Comparison of ENCODE assay signal across 17 cellular contexts in genomic region chr15:68808091-68808490, GRCh38. TPM values are rescaled to one million over a fixed set of nuclear protein-coding genes. Genes with fewer than 3 reads are reported as not detected.
DNase-seq lines count a peak whose midpoint lies in the region; ATAC-seq and TF ChIP-seq lines count a peak whose summit lies in the region.
"Had no signal": no experiment of that assay in that cellular context is flagged by ENCODE, and none has a peak within 500 bp of the region (broad histone marks: within the 10 kb centered on the region; RNA-seq: fewer than 3 reads in every experiment).

No MANE protein-coding gene starts in this region.

- TF ChIP-seq CTCF in A673 (conservative IDR thresholded peaks at IDR 0.05; ENCODE audit: low read depth, low read length) = no peak
- no peak for TF ChIP-seq CTCF in coronary artery (IDR thresholded peaks at IDR 0.05)
- no peak for TF ChIP-seq CTCF in nephron (IDR thresholded peaks at IDR 0.05; ENCODE audit: unreplicated experiment in 3 of 3)
- no peak for TF ChIP-seq CTCF in Peyer's patch (IDR thresholded peaks at IDR 0.05)
- no peak for TF ChIP-seq CTCF in SK-N-SH (IDR thresholded peaks at IDR 0.05)

- no peak for TF ChIP-seq POLR2A in Peyer's patch (IDR thresholded peaks at IDR 0.05)

- intact Hi-C loops in A673 (cut with micrococcal nuclease; ENCODE audit: unreplicated experiment) = no loop called here
- intact Hi-C loops in CD4-positive, alpha-beta memory T cell (cut with micrococcal nuclease) = no loop called here

- ATAC-seq in GM18868 (IDR thresholded peaks at IDR 0.05; ENCODE audit: unreplicated experiment) (no peak), GM19455 (IDR thresholded peaks at IDR 0.05; ENCODE audit: unreplicated experiment) (no peak)
- ATAC-seq: activated CD4-positive, CD25-positive, alpha-beta regulatory T cell treated with anti-CD3 and anti-CD28 coated beads, Interleukin-2, amount 50 U/mL, for 24 hours; K562 had no signal

- no peak overlapping the region for H2AFZ ChIP-seq in SK-N-SH (ENCODE audit: low read depth)

- H3K4me3 Mint-ChIP-seq in CD4-positive, alpha-beta memory T cell = peak overlapping the region in 2 of 8 donors; percentile 11 to 62
- no peak overlapping the region for H3K4me3 Mint-ChIP-seq in nephron
- H3K4me3 Mint-ChIP-seq: stimulated activated naive CD8-positive, alpha-beta T cell treated with anti-CD3 and anti-CD28 coated beads, Interleukin-15, Interleukin-2, amounts not matched to agents 100 ng/mL and 50 ng/mL, for 24 hours; T-helper 1 cell treated with Interleukin-12 subunit alpha and Interleukin-12 subunit beta and Interleukin-4 antibody, amounts not matched to agents 30 μg/mL and 1 μg/mL, for 36 hours had no signal

- no peak overlapping the region for H3K9ac ChIP-seq in SK-N-SH

- H3K9me3 Mint-ChIP-seq in CD4-positive, alpha-beta memory T cell = peaks cover 0 to 2% (median 0%) of the 10 kb centered on the region in 8 donors
- H3K9me3 Mint-ChIP-seq in nephron = no peaks in the 10 kb centered on the region
- H3K9me3 Mint-ChIP-seq: stimulated activated naive CD8-positive, alpha-beta T cell treated with anti-CD3 and anti-CD28 coated beads, Interleukin-15, Interleukin-2, amounts not matched to agents 100 ng/mL and 50 ng/mL, for 24 hours; T-helper 1 cell treated with Interleukin-12 subunit alpha and Interleukin-12 subunit beta and Interleukin-4 antibody, amounts not matched to agents 30 μg/mL and 1 μg/mL, for 36 hours had no signal

- H3K79me2 ChIP-seq in SK-N-SH (ENCODE audit: insufficient read depth) = peaks cover 98% of the 10 kb centered on the region

- peaks cover 16 to 44% of the 10 kb centered on the region in 2 donors for H3K36me3 Mint-ChIP-seq in CD4-positive, alpha-beta memory T cell
- H3K36me3 Mint-ChIP-seq in nephron (ENCODE audit: low read depth) = peaks cover 29% of the 10 kb centered on the region

- CTCF ChIA-PET in A673 (lab: Charles Lee) = no interaction called here
- CTCF ChIA-PET in CD4-positive, alpha-beta memory T cell (lab: Charles Lee; ENCODE audit: partially characterized antibody) = interaction anchor here (1.2 to 2.4 kb wide), 3 partner anchors 8 to 26 kb away, joined by 3 to 6 read pairs (median 4); no protein-coding TSS in a partner anchor
- CTCF ChIA-PET in SK-N-SH (lab: Yijun Ruan, JAX) = interaction anchor here (0.9 to 2.5 kb wide), 3 partner anchors 8 to 67 kb away, joined by 4 to 12 read pairs (median 10); no protein-coding TSS in a partner anchor

- DNase-seq in A673 (ENCODE audit: low spot score) = no peak
- no peak for DNase-seq in CD4-positive, alpha-beta memory T cell
- peak; percentile 38 for DNase-seq in coronary artery (ENCODE audit: low spot score)
- no peak for DNase-seq in Peyer's patch
- DNase-seq in SK-N-SH = no peak
- DNase-seq: cerebellar nuclear complex, erythroblast, mesendoderm, NCI-H1105, occipital lobe had no signal

- H3K4me2 ChIP-seq in SK-N-SH = no peak overlapping the region

- no TSS peak for BruUV-seq in A673 (replicated peaks; lab: Mats Ljungman, UMichigan)

- H3K9me2 ChIP-seq in SK-N-SH = no peaks in the 10 kb centered on the region

- no peaks in the 10 kb centered on the region for H3K27me3 Mint-ChIP-seq in CD4-positive, alpha-beta memory T cell
- no peaks in the 10 kb centered on the region for H3K27me3 Mint-ChIP-seq in nephron (ENCODE audit: low read depth)
- H3K27me3 Mint-ChIP-seq: stimulated activated naive CD8-positive, alpha-beta T cell treated with anti-CD3 and anti-CD28 coated beads, Interleukin-15, Interleukin-2, amounts not matched to agents 100 ng/mL and 50 ng/mL, for 24 hours had no signal

- H3K4me1 Mint-ChIP-seq in CD4-positive, alpha-beta memory T cell = peaks cover 57 to 92% (median 76%) of the 10 kb centered on the region in 4 donors
- peaks cover 69% of the 10 kb centered on the region for H3K4me1 Mint-ChIP-seq in nephron

- POLR2A ChIA-PET in A673 (lab: Charles Lee; ENCODE audit: low non-redundant PET) (interaction anchor here (0.9 kb wide), 1 partner anchor 12 kb away, joined by 5 read pairs; no protein-coding TSS in a partner anchor), SK-N-SH (lab: Yijun Ruan, JAX) (interaction anchor here (1.2 kb wide), 1 partner anchor 10 kb away, joined by 4 read pairs; no protein-coding TSS in a partner anchor)
- POLR2A ChIA-PET in CD4-positive, alpha-beta memory T cell (lab: Charles Lee; ENCODE audit: partially characterized antibody) = interaction anchor here (0.8 to 3.1 kb wide), 3 partner anchors 10 to 13 kb away, joined by 3 to 18 read pairs (median 3); partner anchors contain the start of gene ANP32A

- H3K27me3 ChIP-seq in A673 (replicated peaks; ENCODE audit: insufficient read depth, low read depth, low read length, poor library complexity) (no peaks in the 10 kb centered on the region), Peyer's patch (no peaks in the 10 kb centered on the region), SK-N-SH (ENCODE audit: insufficient read depth) (no peaks in the 10 kb centered on the region)
- no peaks in the 10 kb centered on the region for H3K27me3 ChIP-seq in CD4-positive, alpha-beta memory T cell (ENCODE audit: insufficient read depth, low read length)

- WGBS in SK-N-SH (ENCODE audit: low lambda C conversion rate) = 46% methylated on average over 2 of the region's 2 CpGs

- no peak for TF ChIP-seq RAD21 in SK-N-SH (IDR thresholded peaks at IDR 0.05; ENCODE audit: low read length)

- H4K20me1 ChIP-seq in SK-N-SH (ENCODE audit: insufficient read depth) = peaks cover 88% of the 10 kb centered on the region

- H3K4me1 ChIP-seq in A673 (ENCODE audit: insufficient read depth, low read length, poor library complexity, severe bottlenecking) (peaks cover 13% of the 10 kb centered on the region), Peyer's patch (peaks cover 0 to 24% (median 0%) of the 10 kb centered on the region in 4 donors), SK-N-SH (ENCODE audit: control insufficient read depth in 1 of 2, insufficient read depth in 2 of 2, low read depth in 1 of 2, low read length in 1 of 2) (peaks cover 6 to 60% of the 10 kb centered on the region in 2 experiments; a peak in 3 of 4 replicates)
- H3K4me1 ChIP-seq in CD4-positive, alpha-beta memory T cell (ENCODE audit: insufficient read depth, low read length) = peaks cover 78% of the 10 kb centered on the region

- no peak for TF ChIP-seq EP300 in SK-N-SH (IDR thresholded peaks at IDR 0.05; ENCODE audit: borderline replicate concordance in 1 of 2, low read depth in 1 of 2, low read length in 1 of 2)

- peaks cover 13% of the 10 kb centered on the region for H3K36me3 ChIP-seq in A673 (ENCODE audit: insufficient read depth, low read length, poor library complexity, severe bottlenecking)
- no peaks in the 10 kb centered on the region for H3K36me3 ChIP-seq in CD4-positive, alpha-beta memory T cell (ENCODE audit: insufficient read depth, low read length)
- peaks cover 0 to 7% (median 0%) of the 10 kb centered on the region in 3 donors for H3K36me3 ChIP-seq in Peyer's patch
- peaks cover 3 to 9% of the 10 kb centered on the region in 2 experiments for H3K36me3 ChIP-seq in SK-N-SH (replicated peaks in 1 of 2; ENCODE audit: control insufficient read depth in 1 of 2, insufficient read depth in 2 of 2, low read length in 1 of 2)

- no peaks in the 10 kb centered on the region for H3K9me3 ChIP-seq in A673 (ENCODE audit: low read depth, low read length, poor library complexity, severe bottlenecking)
- H3K9me3 ChIP-seq in CD4-positive, alpha-beta memory T cell (ENCODE audit: control insufficient read depth in 1 of 2, low read length in 2 of 2) = no peaks in the 10 kb centered on the region
- no peaks in the 10 kb centered on the region for H3K9me3 ChIP-seq in Peyer's patch
- H3K9me3 ChIP-seq in SK-N-SH = no peaks in the 10 kb centered on the region

- no peaks in the 10 kb centered on the region for H3F3A ChIP-seq in SK-N-SH (replicated peaks; ENCODE audit: insufficient read depth)

- H3K4me3 ChIP-seq in A673 (ENCODE audit: low read depth, low read length, poor library complexity, severe bottlenecking) (no peak overlapping the region), coronary artery (no peak overlapping the region), Peyer's patch (no peak overlapping the region), SK-N-SH (ENCODE audit: low read depth in 2 of 2, low read length in 1 of 2) (no peak overlapping the region)
- H3K4me3 ChIP-seq in CD4-positive, alpha-beta memory T cell (ENCODE audit: low read length in 2 of 2) = no peak overlapping the region
- H3K4me3 ChIP-seq: K562 had no signal

- H3K27ac Mint-ChIP-seq in CD4-positive, alpha-beta memory T cell = peak overlapping the region in 5 of 7 donors; percentile 5 to 91 (median 79)
- peak overlapping the region; percentile 21 to 62 (median 40) for H3K27ac Mint-ChIP-seq in nephron

- H3K27ac ChIP-seq in A673 (ENCODE audit: low read depth, low read length, poor library complexity, severe bottlenecking) = peak overlapping the region; percentile 16
- H3K27ac ChIP-seq in CD4-positive, alpha-beta memory T cell (ENCODE audit: low read depth, low read length) = no peak overlapping the region
- H3K27ac ChIP-seq in coronary artery = no peak overlapping the region
- H3K27ac ChIP-seq in Peyer's patch = no peak overlapping the region
- peak overlapping the region in 1 of 2 experiments; percentile 13; a peak in 1 of 4 replicates for H3K27ac ChIP-seq in SK-N-SH (ENCODE audit: low read depth in 2 of 2, low read length in 1 of 2)

TF ChIP-seq in SK-N-SH, 30 proteins besides CTCF, POLR2A, EP300 and RAD21:
- no peak for TF ChIP-seq NRF1 (IDR thresholded peaks at IDR 0.05; ENCODE audit: low read depth, low read length)
- no peak for TF ChIP-seq MXI1 (IDR thresholded peaks at IDR 0.05; ENCODE audit: low read depth, low read length)
- TF ChIP-seq SIN3A (IDR thresholded peaks at IDR 0.05; ENCODE audit: borderline replicate concordance, low read depth, low read length) = no peak
- no peak for TF ChIP-seq RCOR1 (IDR thresholded peaks at IDR 0.05; ENCODE audit: low read length)
- no peak for TF ChIP-seq CHD2 (IDR thresholded peaks at IDR 0.05; ENCODE audit: low read length, partially characterized antibody)
- no peak for TF ChIP-seq MEF2A (IDR thresholded peaks at IDR 0.05; ENCODE audit: borderline replicate concordance, low read depth)
- TF ChIP-seq NFIC (IDR thresholded peaks at IDR 0.05; ENCODE audit: borderline replicate concordance) = no peak
- no peak for TF ChIP-seq FOSL2 (IDR thresholded peaks at IDR 0.05; ENCODE audit: borderline replicate concordance, low read depth)
- no peak for TF ChIP-seq TCF12 (IDR thresholded peaks at IDR 0.05)
- no peak for TF ChIP-seq GABPA (IDR thresholded peaks at IDR 0.05; ENCODE audit: low read depth)

RNA-seq across cellular contexts. Expression of gene ANP32A, which starts 12.6 kb away (rescaled TPM):
- total RNA-seq in A673 (2021) (331 and 370 TPM in 2 replicates), Peyer's patch (10 to 100 TPM; 38.2 to 90.8 (median 40.1) TPM)
- 100 to 1,000 TPM; 134 TPM for total RNA-seq in CD4-positive, alpha-beta memory T cell
- polyA plus RNA-seq in CD4-positive, alpha-beta memory T cell = 10 to 100 TPM; 52.7 to 64.5 TPM
- polyA plus RNA-seq in SK-N-SH (2012; rRNA removed) = 58.4 and 61.7 TPM in 2 replicates
- 78.1 and 80.4 TPM in 2 replicates for polyA plus RNA-seq in SK-N-SH (2012; cell fraction: cytosol; rRNA removed)
- 24.1 and 31.7 TPM in 2 replicates for polyA plus RNA-seq in SK-N-SH (2012; cell fraction: nucleus; rRNA removed)
